Comparison of ENCODE assay signal across 22 cellular contexts in genomic region chr15:63686352-63686751, GRCh38.
DNase-seq lines count a peak whose midpoint lies in the region; TF ChIP-seq lines count a peak whose summit lies in the region.
"Had no signal": no experiment of that assay in that cellular context is flagged by ENCODE, and none has a peak within 500 bp of the region (broad histone marks: within the 10 kb centered on the region; RNA-seq: fewer than 3 reads in every experiment).

No MANE protein-coding gene starts in this region.

- no peak overlapping the region for H3K4me3 Mint-ChIP-seq in activated T-cell treated with anti-CD3 and anti-CD28 coated beads, Interleukin-2, amount 50 U/mL, for 24 hours
- H3K4me3 Mint-ChIP-seq: CD14-positive monocyte; CD4-positive, alpha-beta T cell; CD8-positive, alpha-beta memory T cell had no signal

- H3K27ac ChIP-seq in angular gyrus (ENCODE audit: low read depth, low read length) (peak overlapping the region; percentile 34), dorsolateral prefrontal cortex (peak overlapping the region in 43 of 59 donors; percentile 1 to 78 (median 52)), adrenal gland (no peak overlapping the region)
- H3K27ac ChIP-seq: 22Rv1; BLaER1 treated with 17β-estradiol and CSF1 and Interleukin-3, amounts not matched to agents 10 nM and 100 nM; GM23248 had no signal

- H3K27me3 ChIP-seq in dorsolateral prefrontal cortex (no peaks in the 10 kb centered on the region), adrenal gland (no peaks in the 10 kb centered on the region)
- H3K27me3 ChIP-seq: BE2C; BLaER1 treated with 17β-estradiol and CSF1 and Interleukin-3, amounts not matched to agents 10 nM and 100 nM had no signal

- no peak for TF ChIP-seq POLR2A in adrenal gland (IDR thresholded peaks at IDR 0.05)

- H3K9me3 Mint-ChIP-seq in activated T-cell treated with anti-CD3 and anti-CD28 coated beads, Interleukin-2, amount 50 U/mL, for 24 hours = no peaks in the 10 kb centered on the region
- H3K9me3 Mint-ChIP-seq: CD14-positive monocyte; CD4-positive, alpha-beta T cell; CD8-positive, alpha-beta memory T cell had no signal

- TF ChIP-seq CTCF in dorsolateral prefrontal cortex (IDR thresholded peaks at IDR 0.05 in 54 of 56, conservative IDR thresholded peaks at IDR 0.05 in 2 of 56; ENCODE audit: low read depth in 1 of 56, partially characterized antibody in 56 of 56) = no peak
- TF ChIP-seq CTCF in adrenal gland (IDR thresholded peaks at IDR 0.05) = no peak

- intact Hi-C loops in dorsolateral prefrontal cortex (cut with DNase I) (no loop called here), adrenal gland (cut with DNase I) (no loop called here)

- H3K4me3 ChIP-seq in dorsolateral prefrontal cortex = no peak overlapping the region
- H3K4me3 ChIP-seq in adrenal gland = no peak overlapping the region
- H3K4me3 ChIP-seq: BLaER1 treated with 17β-estradiol and CSF1 and Interleukin-3, amounts not matched to agents 10 nM and 100 nM; GM12878; GM23248 had no signal

- H3K36me3 Mint-ChIP-seq in activated T-cell treated with anti-CD3 and anti-CD28 coated beads, Interleukin-2, amount 50 U/mL, for 24 hours (ENCODE audit: low read depth) = peaks cover 41% of the 10 kb centered on the region

- 94 to 96% (median 94%) methylated on average over 4 of the region's 4 CpGs for WGBS in adrenal gland, 4 donors

- H3K27me3 Mint-ChIP-seq in activated T-cell treated with anti-CD3 and anti-CD28 coated beads, Interleukin-2, amount 50 U/mL, for 24 hours = no peaks in the 10 kb centered on the region
- H3K27me3 Mint-ChIP-seq: CD4-positive, alpha-beta T cell; CD8-positive, alpha-beta memory T cell had no signal

- DNase-seq in activated T-cell treated with anti-CD3 and anti-CD28 coated beads, Interleukin-2, amount 50 U/mL, for 24 hours = no peak
- DNase-seq in activated T-cell treated with anti-CD3 and anti-CD28 coated beads for 4 hours = no peak
- no peak for DNase-seq in dorsolateral prefrontal cortex
- DNase-seq in adrenal gland = no peak
- DNase-seq in occipital lobe (lab: John Stamatoyannopoulos, UW) = no peak
- DNase-seq: ACHN; AML-193; BE2C; CD4-positive, alpha-beta T cell; CD8-positive, alpha-beta memory T cell; DMS 273 treated with DMSO at 0.1 percent for 48 hours; DMS79; EL; GDM1; GM23248; H7; HCEC 1CT had no signal

- H3K36me3 ChIP-seq in adrenal gland (replicated peaks in 1 of 2) = peaks cover 0 to 85% of the 10 kb centered on the region in 2 donors

- H3K9me3 ChIP-seq in adrenal gland (replicated peaks in 1 of 3) = no peaks in the 10 kb centered on the region
- H3K9me3 ChIP-seq: BE2C; BLaER1 treated with 17β-estradiol and CSF1 and Interleukin-3, amounts not matched to agents 10 nM and 100 nM had no signal

- peak overlapping the region; percentile 7 for H3K27ac Mint-ChIP-seq in activated T-cell treated with anti-CD3 and anti-CD28 coated beads, Interleukin-2, amount 50 U/mL, for 24 hours
- H3K27ac Mint-ChIP-seq: CD14-positive monocyte had no signal

- H3K4me1 Mint-ChIP-seq in activated T-cell treated with anti-CD3 and anti-CD28 coated beads, Interleukin-2, amount 50 U/mL, for 24 hours (ENCODE audit: low read depth) = no peaks in the 10 kb centered on the region
- H3K4me1 Mint-ChIP-seq: CD14-positive monocyte; CD8-positive, alpha-beta memory T cell had no signal

- no peaks in the 10 kb centered on the region for H3K4me1 ChIP-seq in adrenal gland (replicated peaks in 1 of 2)
- H3K4me1 ChIP-seq: BE2C; BLaER1 treated with 17β-estradiol and CSF1 and Interleukin-3, amounts not matched to agents 10 nM and 100 nM had no signal

Comparison
In these comparisons a context has a peak if more than half of its experiments do, and no peak if none do; other contexts are left out.
1. H3K27ac ChIP-seq: peak in angular gyrus (single experiment) and dorsolateral prefrontal cortex (43 of 59); none in adrenal gland (0 of 5).